ENCODE assay signal across 10 cellular contexts in the genomic region with DNA sequence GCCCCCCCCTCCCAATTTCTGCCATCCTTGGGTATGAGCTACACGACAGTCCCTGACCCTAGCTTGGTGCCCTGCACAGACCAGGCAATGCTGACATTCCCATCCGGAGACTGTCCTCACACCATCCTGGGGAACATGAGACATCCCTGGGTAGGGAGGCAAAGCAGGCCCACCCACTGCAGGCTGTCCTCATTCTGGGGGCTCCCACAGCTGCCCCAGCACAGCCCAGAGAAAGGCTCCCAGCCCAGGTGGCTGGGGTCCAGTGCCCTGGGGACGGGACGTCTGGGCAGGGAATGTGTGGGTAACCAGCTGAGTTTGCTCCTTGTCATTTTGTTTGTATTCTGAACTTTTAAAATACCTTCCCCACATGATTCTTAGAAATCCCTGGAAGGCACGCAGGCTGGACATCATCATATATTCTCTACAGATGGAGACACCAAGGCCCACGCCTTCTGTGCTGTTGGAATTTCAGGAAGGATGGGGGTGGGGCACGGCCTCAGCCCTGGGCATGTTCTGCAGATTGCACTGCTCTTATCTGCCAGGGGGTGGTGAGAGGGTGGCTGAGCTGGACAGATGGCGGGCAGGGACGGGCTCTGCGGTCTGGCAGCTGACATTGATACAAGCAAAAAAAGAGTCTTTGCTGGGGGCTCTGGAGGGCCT. TPM values are rescaled to one million over a fixed set of nuclear protein-coding genes. Genes with fewer than 3 reads are reported as not detected.
DNase-seq lines count a peak whose midpoint lies in the region; TF ChIP-seq lines count a peak whose summit lies in the region.
"Had no signal": no experiment of that assay in that cellular context is flagged by ENCODE, and none has a peak within 500 bp of the region (broad histone marks: within the 10 kb centered on the region; RNA-seq: fewer than 3 reads in every experiment).

No MANE protein-coding gene starts in this region.

- TF ChIP-seq CTCF in chondrocyte (IDR thresholded peaks at IDR 0.05), result peak; percentile 64
- no peak for TF ChIP-seq CTCF in GM10266 (IDR thresholded peaks at IDR 0.05; ENCODE audit: control insufficient read depth, insufficient read depth, low read depth, missing control alignments)

- peak overlapping the region; percentile 98 to 99 for H3K27ac ChIP-seq in mucosa of rectum (ENCODE audit: low read depth in 2 of 2, low read length in 2 of 2)
- H3K27ac ChIP-seq: gastrocnemius medialis had no signal

- peaks cover 12% of the 10 kb centered on the region for H3K4me1 Mint-ChIP-seq in chondrocyte (ENCODE audit: low read depth)

- no peaks in the 10 kb centered on the region for H3K9me3 Mint-ChIP-seq in chondrocyte (ENCODE audit: low read depth)

- H3K27ac Mint-ChIP-seq in chondrocyte (ENCODE audit: unreplicated experiment), result no peak overlapping the region

- H3K4me3 Mint-ChIP-seq in chondrocyte (ENCODE audit: unreplicated experiment), result no peak overlapping the region

- H3K27me3 Mint-ChIP-seq in chondrocyte (ENCODE audit: low read depth), result no peaks in the 10 kb centered on the region

- no peaks in the 10 kb centered on the region for H3K27me3 ChIP-seq in mucosa of rectum (ENCODE audit: control insufficient read depth in 2 of 2, insufficient read depth in 2 of 2, low read length in 2 of 2)
- H3K27me3 ChIP-seq: gastrocnemius medialis had no signal

- H3K9me3 ChIP-seq in mucosa of rectum (ENCODE audit: control insufficient read depth in 2 of 2, low read length in 2 of 2), result no peaks in the 10 kb centered on the region
- H3K9me3 ChIP-seq: gastrocnemius medialis had no signal

- no peak overlapping the region for H3K4me3 ChIP-seq in mucosa of rectum (ENCODE audit: low read length in 2 of 2)
- H3K4me3 ChIP-seq: gastrocnemius medialis had no signal

- peaks cover 48 to 58% of the 10 kb centered on the region in 2 donors for H3K4me1 ChIP-seq in mucosa of rectum (ENCODE audit: control insufficient read depth in 2 of 2, insufficient read depth in 2 of 2, low read length in 2 of 2)

- H3K36me3 Mint-ChIP-seq in chondrocyte (ENCODE audit: low read depth), result no peaks in the 10 kb centered on the region

- H3K36me3 ChIP-seq in mucosa of rectum (ENCODE audit: control insufficient read depth in 2 of 2, insufficient read depth in 2 of 2, low read length in 2 of 2), result peaks cover 14 to 19% of the 10 kb centered on the region in 2 donors
- H3K36me3 ChIP-seq: gastrocnemius medialis had no signal

- peak overlapping the region; percentile 68 to 83 for H3K9ac ChIP-seq in mucosa of rectum (ENCODE audit: low read depth in 1 of 2, low read length in 2 of 2)

- DNase-seq in D341Med (ENCODE audit: low spot score) (peak; percentile 73), NCI-H510A (lab: John Stamatoyannopoulos, UW) (peak; percentile 46), chondrocyte (ENCODE audit: low spot score) (no peak), GM10266 (ENCODE audit: extremely low spot score) (no peak), GM19238 (ENCODE audit: insufficient read length, low spot score) (no peak), SW 1271 (lab: John Stamatoyannopoulos, UW) (no peak)
- DNase-seq in stimulated activated CD4-positive, alpha-beta T cell treated with anti-CD3 and anti-CD28 coated beads, Interleukin-4, amount 100 ng/mL, for 24 hours, result no peak
- DNase-seq: gastrocnemius medialis, GDM1 had no signal

RNA-seq across cellular contexts. Expression of a gene that starts 28.5 kb away (rescaled TPM):
- total RNA-seq in chondrocyte, result 2.2 to 4.1 TPM (median 2.3 TPM) in 3 replicates

RNA-seq across cellular contexts. Expression of a gene that starts 48.1 kb away (rescaled TPM):
- total RNA-seq in chondrocyte, result 1.6 to 47.6 TPM (median 43.5 TPM) in 3 replicates

Comparison
In these comparisons a context has a peak if more than half of its experiments do, and no peak if none do; other contexts are left out.
1. DNase-seq: peak in D341Med (single experiment) and NCI-H510A (single experiment); none in chondrocyte (single experiment), GM10266 (single experiment), stimulated activated CD4-positive, alpha-beta T cell treated with anti-CD3 and anti-CD28 coated beads, Interleukin-4, amount 100 ng/mL, for 24 hours (single experiment), GM19238 (single experiment) and SW 1271 (0 of 2).